ENCODE assay signal across 12 cellular contexts in the genomic region with DNA sequence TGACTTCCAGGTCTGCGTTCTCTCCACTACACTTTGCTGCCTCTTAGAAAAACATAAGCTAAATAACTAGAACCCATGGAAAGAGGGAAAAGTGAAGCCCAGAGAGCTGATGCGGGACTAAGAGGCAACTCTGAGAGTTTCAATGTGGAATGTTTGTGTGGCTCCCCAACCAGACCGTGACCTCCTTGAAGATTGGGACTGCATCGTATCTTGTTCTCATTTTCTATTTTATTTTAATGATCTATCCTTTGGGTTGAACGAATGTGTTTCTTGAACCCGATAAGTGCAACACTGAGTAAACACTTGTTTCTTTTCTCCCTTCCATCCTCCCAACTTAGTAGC.
DNase-seq lines count a peak whose midpoint lies in the region; ATAC-seq and TF ChIP-seq lines count a peak whose summit lies in the region.
"Had no signal": no experiment of that assay in that cellular context is flagged by ENCODE, and none has a peak within 500 bp of the region (broad histone marks: within the 10 kb centered on the region; RNA-seq: fewer than 3 reads in every experiment).

No MANE protein-coding gene starts in this region.

- intact Hi-C loops in Right ventricle myocardium inferior (cut with DNase I) (no loop called here), vagina (cut with DNase I) (no loop called here)

- peaks cover 0 to 22% of the 10 kb centered on the region in 2 donors for H3K4me1 ChIP-seq in right atrium auricular region
- peaks cover 10% of the 10 kb centered on the region in 2 experiments for H3K4me1 ChIP-seq in neutrophil (ENCODE audit: control insufficient read depth in 1 of 2, insufficient read depth in 1 of 2, low read depth in 1 of 2, low read length in 1 of 2)
- peaks cover 31% of the 10 kb centered on the region for H3K4me1 ChIP-seq in vagina

- no peak for TF ChIP-seq POLR2A in vagina (IDR thresholded peaks at IDR 0.05)

- no peaks in the 10 kb centered on the region for H3K36me3 ChIP-seq in right atrium auricular region
- no peaks in the 10 kb centered on the region for H3K36me3 ChIP-seq in neutrophil
- no peaks in the 10 kb centered on the region for H3K36me3 ChIP-seq in vagina
- H3K36me3 ChIP-seq: gastrocnemius medialis had no signal

- no peak for TF ChIP-seq CTCF in right atrium auricular region (IDR thresholded peaks at IDR 0.05)
- no peak for TF ChIP-seq CTCF in coronary artery (IDR thresholded peaks at IDR 0.05)
- no peak for TF ChIP-seq CTCF in neutrophil (IDR thresholded peaks at IDR 0.05)
- TF ChIP-seq CTCF in vagina (IDR thresholded peaks at IDR 0.05) = no peak

- H3K27ac ChIP-seq in right atrium auricular region (peak overlapping the region; percentile 15 to 38), coronary artery (peak overlapping the region; percentile 50 to 72), neutrophil (peak overlapping the region; percentile 44), vagina (peak overlapping the region; percentile 72)

- ATAC-seq in Right ventricle myocardium inferior (no peak), GM18519 (IDR thresholded peaks at IDR 0.05; ENCODE audit: low FRiP score, unreplicated experiment) (no peak)
- ATAC-seq: gastrocnemius medialis had no signal

- DNase-seq in right atrium auricular region (ENCODE audit: low spot score) (no peak), Right ventricle myocardium inferior (ENCODE audit: missing footprints) (no peak), coronary artery (ENCODE audit: low spot score) (no peak), vagina (ENCODE audit: extremely low spot score in 2 of 2) (no peak), NCI-H748 treated with DMSO at 0.1 percent for 48 hours (lab: John Stamatoyannopoulos, UW) (no peak), NCI-H2227 (lab: John Stamatoyannopoulos, UW; ENCODE audit: unreplicated experiment) (no peak)
- DNase-seq: CD8-positive, alpha-beta memory T cell; gastrocnemius medialis; NCI-H187; NCI-H69 had no signal

- no peaks in the 10 kb centered on the region for H3K9me3 ChIP-seq in right atrium auricular region
- H3K9me3 ChIP-seq in neutrophil = no peaks in the 10 kb centered on the region
- no peaks in the 10 kb centered on the region for H3K9me3 ChIP-seq in vagina
- H3K9me3 ChIP-seq: gastrocnemius medialis had no signal

- no peaks in the 10 kb centered on the region for H3K27me3 ChIP-seq in right atrium auricular region
- H3K27me3 ChIP-seq in neutrophil = no peaks in the 10 kb centered on the region
- no peaks in the 10 kb centered on the region for H3K27me3 ChIP-seq in vagina
- H3K27me3 ChIP-seq: gastrocnemius medialis had no signal

- no peak overlapping the region for H3K4me3 ChIP-seq in right atrium auricular region
- H3K4me3 ChIP-seq in coronary artery = no peak overlapping the region
- no peak overlapping the region for H3K4me3 ChIP-seq in neutrophil (ENCODE audit: low read depth in 1 of 2, low read length in 1 of 2)
- H3K4me3 ChIP-seq in vagina = no peak overlapping the region
- H3K4me3 ChIP-seq: gastrocnemius medialis had no signal
